Comparison of ENCODE assay signal across 34 cellular contexts in the genomic region with DNA sequence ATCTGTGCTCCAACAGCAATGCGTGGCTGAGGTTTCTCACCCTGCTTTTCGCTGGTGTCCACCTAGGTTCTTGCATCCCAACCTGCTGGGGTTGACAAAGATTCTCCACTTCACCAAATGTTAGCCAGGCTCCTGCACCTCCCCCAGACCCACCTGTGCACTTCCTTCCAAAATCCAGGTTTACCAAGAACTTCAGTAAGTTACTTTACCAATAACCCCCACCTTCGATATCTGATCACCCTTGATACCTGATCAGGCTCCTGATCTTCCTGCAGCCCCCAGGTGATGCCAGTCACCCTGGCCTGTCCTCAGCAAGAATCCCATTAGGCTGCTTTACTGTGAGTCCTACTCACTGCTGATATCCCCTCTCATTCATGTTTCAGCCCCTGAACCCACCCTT.
"Had no signal": no experiment of that assay in that cellular context is flagged by ENCODE, and none has a peak within 500 bp of the region (broad histone marks: within the 10 kb centered on the region; RNA-seq: fewer than 3 reads in every experiment).

No MANE protein-coding gene starts in this region.

- H3K9me3 ChIP-seq: MG63 had no signal

- H3K36me3 ChIP-seq: MG63 had no signal

- H3K4me3 ChIP-seq: MG63 had no signal

- H3K4me2 ChIP-seq: KMS-11 had no signal

- DNase-seq: Karpas-422, Kasumi-1, MG63, MM.1S, MV-4-11, NCI-H1048, NCI-H1092, NCI-H1092 treated with DMSO at 0.1 percent for 48 hours, NCI-H1105, NCI-H1105 treated with DMSO at 0.1 percent for 48 hours, NCI-H1417, NCI-H1417 treated with DMSO at 0.1 percent for 48 hours, NCI-H1436, NCI-H1436 treated with DMSO at 0.1 percent for 48 hours, NCI-H146, NCI-H1694, NCI-H1694 treated with DMSO at 0.1 percent for 48 hours, NCI-H187, NCI-H187 treated with DMSO at 0.1 percent for 48 hours, NCI-H1930, NCI-H2029, NCI-H2029 treated with DMSO at 0.1 percent for 48 hours, NCI-H2081, NCI-H2081 treated with DMSO at 0.1 percent for 48 hours, NCI-H2107, NCI-H2171, NCI-H2171 treated with DMSO at 0.1 percent for 48 hours, NCI-H2227 treated with DMSO at 0.1 percent for 48 hours, NCI-H226, NCI-H345, NCI-H446, NCI-H446 treated with DMSO at 0.1 percent for 48 hours, NCI-H510A had no signal

- H3K27ac ChIP-seq: KMS-11 had no signal

- H3K9ac ChIP-seq: KMS-11 had no signal

- H3K27me3 ChIP-seq: MG63 had no signal
